In genomic region chr10:84214612-84215235, GRCh38 we compare ENCODE assay signal across 8 cellular contexts. TPM values are rescaled to one million over a fixed set of nuclear protein-coding genes. Genes with fewer than 3 reads are reported as not detected.
DNase-seq lines count a peak whose midpoint lies in the region; ATAC-seq and TF ChIP-seq lines count a peak whose summit lies in the region.

No MANE protein-coding gene starts in this region.

- no peaks in the 10 kb centered on the region for H3F3A ChIP-seq in PC-9 (ENCODE audit: insufficient read depth, low read depth)

- POLR2A ChIA-PET in PC-9 (lab: Charles Lee; ENCODE audit: unreplicated experiment) = no interaction called here

- H3K79me2 ChIP-seq in PC-9 (ENCODE audit: low read depth) = no peaks in the 10 kb centered on the region
- H3K79me2 ChIP-seq in parathyroid adenoma = no peaks in the 10 kb centered on the region

- TF ChIP-seq CTCF in CD14-positive monocyte (IDR thresholded peaks at IDR 0.05) (peak; percentile 66), PC-9 (conservative IDR thresholded peaks at IDR 0.05) (peak; percentile 65), parathyroid adenoma (IDR thresholded peaks at IDR 0.05) (peak; percentile 20)

- no peaks in the 10 kb centered on the region for H3K36me3 Mint-ChIP-seq in CD14-positive monocyte
- no peaks in the 10 kb centered on the region for H3K36me3 Mint-ChIP-seq in effector memory CD8-positive, alpha-beta T cell (ENCODE audit: insufficient read depth)

- H3K4me2 ChIP-seq in PC-9 (no peak overlapping the region), parathyroid adenoma (ENCODE audit: low read length) (no peak overlapping the region)

- H4K20me1 ChIP-seq in PC-9 (ENCODE audit: insufficient read depth) = 0 out of 2 replicates have a peak, but pooled peaks cover 3% of the 10 kb centered on the region

- H3K27me3 ChIP-seq in PC-9 (ENCODE audit: insufficient read depth, low read depth) (peaks cover 97% of the 10 kb centered on the region), parathyroid adenoma (ENCODE audit: control insufficient read depth, insufficient read depth, low read length) (no peaks in the 10 kb centered on the region)

- no peak overlapping the region for H3K9ac ChIP-seq in parathyroid adenoma

- H3K4me3 ChIP-seq in PC-9 (no peak overlapping the region), parathyroid adenoma (ENCODE audit: low read depth, low read length) (no peak overlapping the region)

- H3K4me1 ChIP-seq in PC-9 (replicated peaks; ENCODE audit: insufficient read depth) (no peaks in the 10 kb centered on the region), parathyroid adenoma (no peaks in the 10 kb centered on the region)

- H3K27me3 Mint-ChIP-seq in CD14-positive monocyte (ENCODE audit: low read depth in 3 of 3) = peaks cover 6 to 13% (median 11%) of the 10 kb centered on the region in 3 donors
- H3K27me3 Mint-ChIP-seq in effector memory CD8-positive, alpha-beta T cell = no peaks in the 10 kb centered on the region

- H3K4me1 Mint-ChIP-seq in CD14-positive monocyte = no peaks in the 10 kb centered on the region
- no peaks in the 10 kb centered on the region for H3K4me1 Mint-ChIP-seq in effector memory CD8-positive, alpha-beta T cell (ENCODE audit: low read depth in 2 of 2)

- peaks cover 0 to 5% (median 2%) of the 10 kb centered on the region in 7 donors for H3K9me3 Mint-ChIP-seq in CD14-positive monocyte
- H3K9me3 Mint-ChIP-seq in effector memory CD8-positive, alpha-beta T cell = peaks cover 0 to 3% of the 10 kb centered on the region in 2 donors

- H3K27ac Mint-ChIP-seq in CD14-positive monocyte = peak overlapping the region in 1 of 7 donors; percentile 7
- H3K27ac Mint-ChIP-seq in effector memory CD8-positive, alpha-beta T cell = peak overlapping the region in 1 of 2 donors; percentile 12

- H3K4me3 Mint-ChIP-seq in CD14-positive monocyte = peak overlapping the region; percentile 45 to 54
- H3K4me3 Mint-ChIP-seq in effector memory CD8-positive, alpha-beta T cell = no peak overlapping the region

- BruUV-seq in PC-9 (replicated peaks; lab: Mats Ljungman, UMichigan) = no TSS peak

- H3K27ac ChIP-seq in PC-9 (no peak overlapping the region), parathyroid adenoma (no peak overlapping the region)

- ATAC-seq in GM18868 (IDR thresholded peaks at IDR 0.05; ENCODE audit: unreplicated experiment) = peak; percentile 86
- ATAC-seq in HG02981 (IDR thresholded peaks at IDR 0.05; ENCODE audit: unreplicated experiment) = peak; percentile 93
- peak; percentile 75 for ATAC-seq in effector memory CD8-positive, alpha-beta T cell (replicated peaks)

- no peaks in the 10 kb centered on the region for H3K36me3 ChIP-seq in PC-9 (ENCODE audit: low read depth)
- no peaks in the 10 kb centered on the region for H3K36me3 ChIP-seq in parathyroid adenoma (ENCODE audit: control insufficient read depth, insufficient read depth, low read length)

- CTCF ChIA-PET in PC-9 (lab: Charles Lee) = interaction anchor here (0.6 kb wide), 1 partner anchor 215 kb away, joined by 3 read pairs; no protein-coding TSS in a partner anchor

- DNase-seq in CD14-positive monocyte (ENCODE audit: low spot score) (no peak), PC-9 (no peak), retina (no peak), globus pallidus (ENCODE audit: low spot score) (no peak)
- DNase-seq in effector memory CD8-positive, alpha-beta T cell = peak; percentile 23 to 46 (median 38)

- no peaks in the 10 kb centered on the region for H3K9me3 ChIP-seq in PC-9 (ENCODE audit: insufficient read depth, low read depth)
- H3K9me3 ChIP-seq in parathyroid adenoma (ENCODE audit: control insufficient read depth, low read length) = no peaks in the 10 kb centered on the region

- intact Hi-C loops in CD14-positive monocyte (cut with micrococcal nuclease) = no loop called here
- intact Hi-C loops in PC-9 (cut with micrococcal nuclease; ENCODE audit: unreplicated experiment) = no loop called here

- H3K9me2 ChIP-seq in PC-9 (ENCODE audit: insufficient read depth) = no peaks in the 10 kb centered on the region

- H2AFZ ChIP-seq in PC-9 (no peak overlapping the region), parathyroid adenoma (no peak overlapping the region)

RNA-seq across cellular contexts. Expression of gene LRIT2, which starts 10.6 kb away (rescaled TPM):
- polyA plus RNA-seq in CD14-positive monocyte = not detected
- not detected in 2 replicates for total RNA-seq in PC-9 (2021)

RNA-seq across cellular contexts. Expression of gene CDHR1, which starts 20.4 kb away (rescaled TPM):
- not detected for polyA plus RNA-seq in CD14-positive monocyte
- total RNA-seq in PC-9 (2021) = not detected in 2 replicates

RNA-seq across cellular contexts. Expression of gene LRIT1, which starts 26.6 kb away (rescaled TPM):
- not detected for polyA plus RNA-seq in CD14-positive monocyte
- total RNA-seq in PC-9 (2021) = not detected in 2 replicates

RNA-seq across cellular contexts. Expression of gene RGR, which starts 30.1 kb away (rescaled TPM):
- not detected for polyA plus RNA-seq in CD14-positive monocyte
- total RNA-seq in PC-9 (2021) = not detected in 2 replicates

RNA-seq across cellular contexts. Expression of gene GPR15LG, which starts 41.1 kb away (rescaled TPM):
- not detected for polyA plus RNA-seq in CD14-positive monocyte
- not detected in 2 replicates for total RNA-seq in PC-9 (2021)

Comparison
In these comparisons a context has a peak if more than half of its experiments do, and no peak if none do; other contexts are left out.
1. DNase-seq: peak in effector memory CD8-positive, alpha-beta T cell (3 of 3); none in CD14-positive monocyte (single experiment), PC-9 (0 of 2), retina (single experiment) and globus pallidus (single experiment).
2. H3K4me3 Mint-ChIP-seq: peak in CD14-positive monocyte (2 of 2); none in effector memory CD8-positive, alpha-beta T cell (0 of 2).
3. Peak in every context shown above with its lines, with median percentiles within 50 percentile points of each other: CTCF ChIP-seq and ATAC-seq.